8 cellular contexts compared by ENCODE assay signal in the genomic region with DNA sequence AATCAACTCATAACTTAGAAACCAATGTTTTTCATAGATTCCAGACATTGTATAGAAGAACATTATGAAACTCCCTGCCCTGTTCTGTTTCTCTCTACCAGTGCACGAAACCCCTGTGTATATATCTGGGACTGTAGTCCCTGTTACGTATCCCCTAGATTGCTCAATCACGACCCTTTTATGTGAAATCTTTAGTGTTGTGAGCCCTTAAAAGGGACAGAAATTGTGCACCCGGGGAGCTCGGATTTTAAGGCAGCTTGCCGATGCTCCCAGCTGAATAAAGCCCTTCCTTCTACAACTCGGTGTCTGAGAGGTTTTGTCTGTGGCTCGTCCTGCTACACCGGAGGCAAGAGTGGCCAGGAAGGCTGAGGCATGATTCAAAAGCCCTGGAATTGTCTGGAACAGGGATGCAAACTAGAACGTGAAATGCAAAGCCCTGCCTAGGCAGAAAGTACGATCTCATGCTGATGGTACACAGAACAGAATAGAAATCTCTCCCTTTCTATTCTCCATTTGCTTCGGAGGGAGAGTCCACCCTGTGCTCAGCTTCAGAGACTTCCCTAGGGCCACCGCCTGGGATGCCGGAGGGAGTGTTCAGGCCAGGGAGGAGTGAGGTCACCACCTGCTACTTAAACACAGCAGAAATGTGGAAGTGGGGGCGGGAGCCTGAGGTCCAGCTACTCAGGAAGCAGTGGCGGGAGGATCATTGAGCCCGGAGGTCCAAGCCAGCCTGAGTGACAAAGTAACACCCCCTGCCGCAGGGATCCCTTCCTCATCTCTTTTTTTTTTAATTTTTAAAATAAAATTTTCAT. TPM values are rescaled to one million over a fixed set of nuclear protein-coding genes. Genes with fewer than 3 reads are reported as not detected.
DNase-seq lines count a peak whose midpoint lies in the region; ATAC-seq and TF ChIP-seq lines count a peak whose summit lies in the region.

No MANE protein-coding gene starts in this region.

- H3K36me3 ChIP-seq in BJ (ENCODE audit: control insufficient read depth, insufficient read depth, low read length) (no peaks in the 10 kb centered on the region; the same call in none of the 2 replicates), HUES6 (ENCODE audit: control insufficient read depth, insufficient read depth, low read length) (peaks cover 18% of the 10 kb centered on the region), iPS-15b (ENCODE audit: control insufficient read depth, insufficient read depth, low read length) (peaks cover 2% of the 10 kb centered on the region), skeletal muscle satellite cell (ENCODE audit: insufficient read depth, low read length) (peaks cover 10% of the 10 kb centered on the region)

- H3K4me3 ChIP-seq in BJ (ENCODE audit: low read depth, low read length) (peak overlapping the region; percentile 60), HUES6 (ENCODE audit: low read depth, low read length) (peak overlapping the region; percentile 88), iPS-15b (ENCODE audit: low read depth, low read length) (peak overlapping the region; percentile 16), skeletal muscle satellite cell (ENCODE audit: low read length) (peak overlapping the region; percentile 96)

- H3K27ac Mint-ChIP-seq in activated naive CD8-positive, alpha-beta T cell treated with anti-CD3 and anti-CD28 coated beads for 36 hours = peak overlapping the region; percentile 90

- H3K4me2 ChIP-seq in skeletal muscle satellite cell (ENCODE audit: low read length) = peak overlapping the region; percentile 97

- no peaks in the 10 kb centered on the region for H3K27me3 Mint-ChIP-seq in activated naive CD8-positive, alpha-beta T cell treated with anti-CD3 and anti-CD28 coated beads for 36 hours

- no peaks in the 10 kb centered on the region for H3K27me3 ChIP-seq in BJ (ENCODE audit: control insufficient read depth, insufficient read depth, low read length)
- H3K27me3 ChIP-seq in HUES6 (ENCODE audit: control insufficient read depth, insufficient read depth, low read length) = no peaks in the 10 kb centered on the region
- H3K27me3 ChIP-seq in iPS-15b (ENCODE audit: control insufficient read depth, insufficient read depth, low read length) = no peaks in the 10 kb centered on the region
- no peaks in the 10 kb centered on the region for H3K27me3 ChIP-seq in skeletal muscle satellite cell (ENCODE audit: control insufficient read depth, insufficient read depth, low read length)

- H3K4me3 Mint-ChIP-seq in activated naive CD8-positive, alpha-beta T cell treated with anti-CD3 and anti-CD28 coated beads for 36 hours = peak overlapping the region; percentile 95

- POLR2A ChIA-PET in BJ (lab: Charles Lee) = no interaction called here

- no peak overlapping the region for H3K27ac ChIP-seq in HUES6 (ENCODE audit: low read depth, low read length)

- DNase-seq in BJ (ENCODE audit: low read depth) = no peak
- no peak for DNase-seq in activated naive CD8-positive, alpha-beta T cell treated with anti-CD3 and anti-CD28 coated beads for 36 hours
- DNase-seq in COR-L47 (lab: John Stamatoyannopoulos, UW) = no peak

- peaks cover 38% of the 10 kb centered on the region for H3K36me3 Mint-ChIP-seq in activated naive CD8-positive, alpha-beta T cell treated with anti-CD3 and anti-CD28 coated beads for 36 hours

- H3K9me3 Mint-ChIP-seq in activated naive CD8-positive, alpha-beta T cell treated with anti-CD3 and anti-CD28 coated beads for 36 hours = peaks cover 2% of the 10 kb centered on the region

- peaks cover 17% of the 10 kb centered on the region for H3K4me1 ChIP-seq in HUES6 (ENCODE audit: control insufficient read depth, insufficient read depth, low read length)
- H3K4me1 ChIP-seq in iPS-15b (ENCODE audit: control insufficient read depth, insufficient read depth, low read length) = peaks cover 2% of the 10 kb centered on the region
- peaks cover 9% of the 10 kb centered on the region for H3K4me1 ChIP-seq in skeletal muscle satellite cell (ENCODE audit: control insufficient read depth, insufficient read depth, low read length)

- ATAC-seq in HG02571 (IDR thresholded peaks at IDR 0.05; ENCODE audit: unreplicated experiment) (no peak), GM21737 (IDR thresholded peaks at IDR 0.05; ENCODE audit: unreplicated experiment) (no peak)

- CTCF ChIA-PET in BJ (lab: Yijun Ruan, JAX) = no interaction called here

- peaks cover 21% of the 10 kb centered on the region for H3K4me1 Mint-ChIP-seq in activated naive CD8-positive, alpha-beta T cell treated with anti-CD3 and anti-CD28 coated beads for 36 hours

- H3K9me3 ChIP-seq in HUES6 (ENCODE audit: control insufficient read depth, insufficient read depth, low read depth, low read length) = no peaks in the 10 kb centered on the region
- H3K9me3 ChIP-seq in iPS-15b (ENCODE audit: control insufficient read depth, insufficient read depth, low read length) = no peaks in the 10 kb centered on the region
- no peaks in the 10 kb centered on the region for H3K9me3 ChIP-seq in skeletal muscle satellite cell (replicated peaks; ENCODE audit: low read length)

- H3K9ac ChIP-seq in HUES6 (ENCODE audit: low read length) = peak overlapping the region; percentile 3
- H3K9ac ChIP-seq in iPS-15b (ENCODE audit: low read depth, low read length) = no peak overlapping the region
- peak overlapping the region; percentile 18 for H3K9ac ChIP-seq in skeletal muscle satellite cell (ENCODE audit: low read depth, low read length)

- TF ChIP-seq CTCF in BJ (IDR thresholded peaks at IDR 0.05; ENCODE audit: insufficient read depth, low read depth, low read length) = no peak

RNA-seq across cellular contexts. Expression of gene ZNF888, which starts 0.8 kb away (rescaled TPM):
- polyA plus RNA-seq in BJ (2011; rRNA removed) = 1.1 and 1.9 TPM in 2 replicates
- 2.2 and 3.4 TPM in 2 replicates for polyA minus RNA-seq in BJ (2011; rRNA and poly(A)+ RNA removed)
- total RNA-seq in activated naive CD8-positive, alpha-beta T cell treated with anti-CD3 and anti-CD28 coated beads for 36 hours = 1 to 10 TPM; 5.1 to 6.1 TPM
- 3.1 and 3.5 TPM in 2 replicates for total RNA-seq in skeletal muscle satellite cell (2012; rRNA removed)

RNA-seq across cellular contexts. Expression of gene ZNF320, which starts 26.6 kb away (rescaled TPM):
- polyA plus RNA-seq in BJ (2011; rRNA removed) = 7.9 and 8.4 TPM in 2 replicates
- 2.9 and 5.7 TPM in 2 replicates for polyA minus RNA-seq in BJ (2011; rRNA and poly(A)+ RNA removed)
- 1 to 10 TPM; 4.9 to 7.1 TPM for total RNA-seq in activated naive CD8-positive, alpha-beta T cell treated with anti-CD3 and anti-CD28 coated beads for 36 hours
- total RNA-seq in skeletal muscle satellite cell (2012; rRNA removed) = 4.8 and 7.4 TPM in 2 replicates

RNA-seq across cellular contexts. Expression of gene ZNF816, which starts 38.7 kb away (rescaled TPM):
- 1.9 and 3.0 TPM in 2 replicates for polyA plus RNA-seq in BJ (2011; rRNA removed)
- 2.5 and 3.0 TPM in 2 replicates for polyA minus RNA-seq in BJ (2011; rRNA and poly(A)+ RNA removed)
- 10 to 100 TPM; 11.1 to 12.0 TPM for total RNA-seq in activated naive CD8-positive, alpha-beta T cell treated with anti-CD3 and anti-CD28 coated beads for 36 hours
- total RNA-seq in skeletal muscle satellite cell (2012; rRNA removed) = 4.8 and 8.1 TPM in 2 replicates

Comparison
In these comparisons a context has a peak if more than half of its experiments do, and no peak if none do; other contexts are left out.
1. H3K4me3 ChIP-seq: peak in every context shown above with its lines; median percentile 96 in skeletal muscle satellite cell; 88 in HUES6; 60 in BJ; 16 in iPS-15b.